1 cellular context compared by ENCODE assay signal in genomic region chr9:35072461-35073275, GRCh38.
TF ChIP-seq lines count a peak whose summit lies in the region.

VCP (minus strand) TSS chr9:35072625; CDS start chr9:35072353, 272 bp downstream.

TF ChIP-seq in H1, 55 proteins besides CTCF, POLR2A, EP300 and RAD21 (continued from another document):
- TF ChIP-seq SP4 (IDR thresholded peaks at IDR 0.05; ENCODE audit: low read length) = no peak
- no peak for TF ChIP-seq KDM5A (IDR thresholded peaks at IDR 0.05; ENCODE audit: low read length)
- TF ChIP-seq JUN (IDR thresholded peaks at IDR 0.05; ENCODE audit: low read depth, low read length) = no peak
- no peak for TF ChIP-seq CEBPB (IDR thresholded peaks at IDR 0.05; ENCODE audit: low read depth, low read length)
- TF ChIP-seq ATF3 (IDR thresholded peaks at IDR 0.05; ENCODE audit: insufficient read depth, low read depth, low read length) = no peak
- peak; percentile 97 for TF ChIP-seq RFX5 (IDR thresholded peaks at IDR 0.05; ENCODE audit: borderline replicate concordance, low read depth, low read length)
- TF ChIP-seq RNF2 (IDR thresholded peaks at IDR 0.05; ENCODE audit: borderline replicate concordance, low read depth, low read length, missing control alignments, poor library complexity, severe bottlenecking) = no peak
- no peak for TF ChIP-seq SUZ12 (IDR thresholded peaks at IDR 0.05; ENCODE audit: low read length)
- no peak for TF ChIP-seq ATF2 (IDR thresholded peaks at IDR 0.05; ENCODE audit: low read length)
- TF ChIP-seq SP2 (IDR thresholded peaks at IDR 0.05; ENCODE audit: low read length) = peak; percentile 76
- TF ChIP-seq POU5F1 (IDR thresholded peaks at IDR 0.05; ENCODE audit: low read depth, low read length) = no peak
- TF ChIP-seq MAFK (IDR thresholded peaks at IDR 0.05; ENCODE audit: low read depth, low read length) = peak; percentile 53; the same call in 1 of the 2 replicates
- no peak for TF ChIP-seq CTBP2 (IDR thresholded peaks at IDR 0.05; ENCODE audit: borderline replicate concordance, insufficient read depth, insufficient read length, low read length)
- no peak for TF ChIP-seq ASH2L (IDR thresholded peaks at IDR 0.05; ENCODE audit: low read length)
- TF ChIP-seq TAF7 (optimal IDR thresholded peaks at IDR 0.05; ENCODE audit: borderline replicate concordance, low read depth, low read length) = peak; percentile 89
- peak; percentile 8; the same call in 1 of the 2 replicates for TF ChIP-seq PHF8 (conservative IDR thresholded peaks at IDR 0.05; ENCODE audit: low read depth, low read length)
- TF ChIP-seq RXRA (IDR thresholded peaks at IDR 0.05; ENCODE audit: insufficient read depth, low read depth, low read length) = no peak
- TF ChIP-seq SP1 (IDR thresholded peaks at IDR 0.05; ENCODE audit: low read depth, low read length) = peak; percentile 99
- no peak for TF ChIP-seq SIX5 (IDR thresholded peaks at IDR 0.05; ENCODE audit: low read depth, low read length)
- no peak for TF ChIP-seq GABPA (IDR thresholded peaks at IDR 0.05; ENCODE audit: borderline replicate concordance, insufficient read depth, low read length)
- TF ChIP-seq EGR1 (IDR thresholded peaks at IDR 0.05; ENCODE audit: borderline replicate concordance, low read depth, low read length) = no peak
- peak; percentile 94; the same call in 1 of the 2 replicates for TF ChIP-seq POLR2AphosphoS5 (IDR thresholded peaks at IDR 0.05; ENCODE audit: low read depth, low read length)
- no peak for TF ChIP-seq HDAC6 (IDR thresholded peaks at IDR 0.05; ENCODE audit: low read depth, low read length)
- TF ChIP-seq SIN3A (conservative IDR thresholded peaks at IDR 0.05 in 1 of 2, IDR thresholded peaks at IDR 0.05 in 1 of 2; ENCODE audit: low read depth in 1 of 2, low read length in 2 of 2) = no peak; a peak in 1 of 4 replicates
- no peak for TF ChIP-seq BACH1 (IDR thresholded peaks at IDR 0.05; ENCODE audit: low read length)
- TF ChIP-seq KDM1A (IDR thresholded peaks at IDR 0.05; ENCODE audit: borderline replicate concordance, low read length) = no peak
- TF ChIP-seq NANOG (IDR thresholded peaks at IDR 0.05; ENCODE audit: insufficient read depth, low read depth, low read length, poor library complexity, severe bottlenecking) = peak; percentile 50
- TF ChIP-seq RBBP5 (IDR thresholded peaks at IDR 0.05; ENCODE audit: borderline replicate concordance, low read depth, low read length) = no peak
- TF ChIP-seq CBX8 (IDR thresholded peaks at IDR 0.05; ENCODE audit: borderline replicate concordance, low read depth, low read length) = no peak
- TF ChIP-seq NRF1 (IDR thresholded peaks at IDR 0.05; ENCODE audit: low read depth, low read length) = no peak
- no peak for TF ChIP-seq SAP30 (IDR thresholded peaks at IDR 0.05; ENCODE audit: insufficient read depth, insufficient replicate concordance, low read length)
- TF ChIP-seq TEAD4 (IDR thresholded peaks at IDR 0.05; ENCODE audit: low read depth, low read length) = no peak
- peak; percentile 96 for TF ChIP-seq CREB1 (IDR thresholded peaks at IDR 0.05)
- no peak for TF ChIP-seq CHD7 (IDR thresholded peaks at IDR 0.05; ENCODE audit: insufficient replicate concordance, low read length)
- no peak for TF ChIP-seq E2F6 (IDR thresholded peaks at IDR 0.05)
- TF ChIP-seq SRF (IDR thresholded peaks at IDR 0.05; ENCODE audit: low read depth, low read length) = no peak
- no peak for TF ChIP-seq SIRT6 (IDR thresholded peaks at IDR 0.05; ENCODE audit: low read length)
- TF ChIP-seq CBX5 (IDR thresholded peaks at IDR 0.05; ENCODE audit: low read depth, low read length) = no peak
- no peak for TF ChIP-seq FOSL1 (IDR thresholded peaks at IDR 0.05; ENCODE audit: insufficient read depth, low read depth, low read length)
- no peak for TF ChIP-seq GTF2F1 (IDR thresholded peaks at IDR 0.05; ENCODE audit: borderline replicate concordance, low read depth, low read length)
- TF ChIP-seq TBP (IDR thresholded peaks at IDR 0.05; ENCODE audit: low read depth, low read length) = peak; percentile 79
- no peak for TF ChIP-seq USF2 (IDR thresholded peaks at IDR 0.05; ENCODE audit: low read length)
- TF ChIP-seq TAF1 (IDR thresholded peaks at IDR 0.05; ENCODE audit: low read depth, low read length) = peak; percentile 84
- peak; percentile 85 for TF ChIP-seq CHD2 (IDR thresholded peaks at IDR 0.05; ENCODE audit: low read length)
- no peak for TF ChIP-seq CHD1 (IDR thresholded peaks at IDR 0.05; ENCODE audit: low read depth, low read length)
- TF ChIP-seq JUND (IDR thresholded peaks at IDR 0.05; ENCODE audit: low read length) = no peak
- TF ChIP-seq YY1 (IDR thresholded peaks at IDR 0.05; ENCODE audit: low read depth, low read length) = no peak
- no peak for TF ChIP-seq BCL11A (IDR thresholded peaks at IDR 0.05; ENCODE audit: low read depth in 2 of 2, low read length in 2 of 2)
- no peak for TF ChIP-seq ZNF274 (IDR thresholded peaks at IDR 0.05; ENCODE audit: borderline replicate concordance, extremely low read depth, low read length)
- TF ChIP-seq TCF12 (IDR thresholded peaks at IDR 0.05; ENCODE audit: low read depth, low read length) = no peak
- TF ChIP-seq KDM4A (IDR thresholded peaks at IDR 0.05; ENCODE audit: low read depth, low read length, severe bottlenecking) = peak; percentile 42
- TF ChIP-seq HDAC2 (IDR thresholded peaks at IDR 0.05; ENCODE audit: borderline replicate concordance in 1 of 2, low read depth in 2 of 2, low read length in 2 of 2) = no peak
